1 cellular context compared by ENCODE assay signal in genomic region chr1:117059678-117060440, GRCh38.
A peak's percentile ranks its signal among the peaks of the same experiment; 100 is the strongest.
TF ChIP-seq lines count a peak whose summit lies in the region.

Gene TTF2 (plus strand): TSS chr1:117060326. CDS start chr1:117060347, 21 bp downstream.

TF ChIP-seq in HepG2, 621 proteins besides CTCF, POLR2A, EP300 and RAD21 (continued from another document and continues in another):
- no peak for TF ChIP-seq KDM5A (IDR thresholded peaks at IDR 0.05; ENCODE audit: borderline replicate concordance, low read length)
- TF ChIP-seq PCBP1 (IDR thresholded peaks at IDR 0.05; ENCODE audit: borderline replicate concordance, low read depth, low read length) = peak; percentile 38; the same call in 1 of the 2 replicates
- no peak for TF ChIP-seq FOXA1 (IDR thresholded peaks at IDR 0.05)
- TF ChIP-seq FOXA1 (CRISPR knock-in tag; IDR thresholded peaks at IDR 0.05) = no peak
- TF ChIP-seq HCFC1 (IDR thresholded peaks at IDR 0.05; ENCODE audit: low read depth, low read length) = no peak
- no peak for TF ChIP-seq ZNF576 (CRISPR knock-in tag; IDR thresholded peaks at IDR 0.05)
- TF ChIP-seq TAF15 (IDR thresholded peaks at IDR 0.05; ENCODE audit: low read depth, low read length, poor library complexity, severe bottlenecking) = no peak
- TF ChIP-seq HHEX (CRISPR knock-in tag; IDR thresholded peaks at IDR 0.05) = no peak
- no peak for TF ChIP-seq ZUFSP (CRISPR knock-in tag; IDR thresholded peaks at IDR 0.05; ENCODE audit: borderline replicate concordance)
- no peak for TF ChIP-seq FOSL2 (CRISPR knock-in tag; IDR thresholded peaks at IDR 0.05)
- TF ChIP-seq, protein P1, sequence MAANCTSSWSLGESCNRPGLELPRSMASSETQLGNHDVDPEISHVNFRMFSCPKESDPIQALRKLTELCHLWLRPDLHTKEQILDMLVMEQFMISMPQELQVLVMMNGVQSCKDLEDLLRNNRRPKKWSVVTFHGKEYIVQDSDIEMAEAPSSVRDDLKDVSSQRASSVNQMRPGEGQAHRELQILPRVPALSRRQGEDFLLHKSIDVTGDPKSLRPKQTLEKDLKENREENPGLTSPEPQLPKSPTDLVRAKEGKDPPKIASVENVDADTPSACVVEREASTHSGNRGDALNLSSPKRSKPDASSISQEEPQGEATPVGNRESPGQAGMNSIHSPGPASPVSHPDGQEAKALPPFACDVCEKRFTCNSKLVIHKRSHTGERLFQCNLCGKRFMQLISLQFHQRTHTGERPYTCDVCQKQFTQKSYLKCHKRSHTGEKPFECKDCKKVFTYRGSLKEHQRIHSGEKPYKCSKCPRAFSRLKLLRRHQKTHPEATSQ (CRISPR knock-in tag; IDR thresholded peaks at IDR 0.05; ENCODE audit: borderline replicate concordance) = no peak
- no peak for TF ChIP-seq IRX3 (CRISPR knock-in tag; IDR thresholded peaks at IDR 0.05; ENCODE audit: borderline replicate concordance, low read depth)
- TF ChIP-seq NFYB (CRISPR knock-in tag; IDR thresholded peaks at IDR 0.05) = peak; percentile 91
- no peak for TF ChIP-seq ZNF276 (CRISPR knock-in tag; IDR thresholded peaks at IDR 0.05; ENCODE audit: low read depth)
- TF ChIP-seq, protein P2, sequence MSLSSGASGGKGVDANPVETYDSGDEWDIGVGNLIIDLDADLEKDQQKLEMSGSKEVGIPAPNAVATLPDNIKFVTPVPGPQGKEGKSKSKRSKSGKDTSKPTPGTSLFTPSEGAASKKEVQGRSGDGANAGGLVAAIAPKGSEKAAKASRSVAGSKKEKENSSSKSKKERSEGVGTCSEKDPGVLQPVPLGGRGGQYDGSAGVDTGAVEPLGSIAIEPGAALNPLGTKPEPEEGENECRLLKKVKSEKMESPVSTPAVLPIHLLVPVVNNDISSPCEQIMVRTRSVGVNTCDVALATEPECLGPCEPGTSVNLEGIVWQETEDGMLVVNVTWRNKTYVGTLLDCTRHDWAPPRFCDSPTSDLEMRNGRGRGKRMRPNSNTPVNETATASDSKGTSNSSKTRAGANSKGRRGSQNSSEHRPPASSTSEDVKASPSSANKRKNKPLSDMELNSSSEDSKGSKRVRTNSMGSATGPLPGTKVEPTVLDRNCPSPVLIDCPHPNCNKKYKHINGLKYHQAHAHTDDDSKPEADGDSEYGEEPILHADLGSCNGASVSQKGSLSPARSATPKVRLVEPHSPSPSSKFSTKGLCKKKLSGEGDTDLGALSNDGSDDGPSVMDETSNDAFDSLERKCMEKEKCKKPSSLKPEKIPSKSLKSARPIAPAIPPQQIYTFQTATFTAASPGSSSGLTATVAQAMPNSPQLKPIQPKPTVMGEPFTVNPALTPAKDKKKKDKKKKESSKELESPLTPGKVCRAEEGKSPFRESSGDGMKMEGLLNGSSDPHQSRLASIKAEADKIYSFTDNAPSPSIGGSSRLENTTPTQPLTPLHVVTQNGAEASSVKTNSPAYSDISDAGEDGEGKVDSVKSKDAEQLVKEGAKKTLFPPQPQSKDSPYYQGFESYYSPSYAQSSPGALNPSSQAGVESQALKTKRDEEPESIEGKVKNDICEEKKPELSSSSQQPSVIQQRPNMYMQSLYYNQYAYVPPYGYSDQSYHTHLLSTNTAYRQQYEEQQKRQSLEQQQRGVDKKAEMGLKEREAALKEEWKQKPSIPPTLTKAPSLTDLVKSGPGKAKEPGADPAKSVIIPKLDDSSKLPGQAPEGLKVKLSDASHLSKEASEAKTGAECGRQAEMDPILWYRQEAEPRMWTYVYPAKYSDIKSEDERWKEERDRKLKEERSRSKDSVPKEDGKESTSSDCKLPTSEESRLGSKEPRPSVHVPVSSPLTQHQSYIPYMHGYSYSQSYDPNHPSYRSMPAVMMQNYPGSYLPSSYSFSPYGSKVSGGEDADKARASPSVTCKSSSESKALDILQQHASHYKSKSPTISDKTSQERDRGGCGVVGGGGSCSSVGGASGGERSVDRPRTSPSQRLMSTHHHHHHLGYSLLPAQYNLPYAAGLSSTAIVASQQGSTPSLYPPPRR (CRISPR knock-in tag; IDR thresholded peaks at IDR 0.05; ENCODE audit: borderline replicate concordance) = no peak; the same call in 1 of the 2 replicates
- no peak for TF ChIP-seq KDM3A (CRISPR knock-in tag; IDR thresholded peaks at IDR 0.05; ENCODE audit: low read depth)
- TF ChIP-seq SUZ12 (IDR thresholded peaks at IDR 0.05; ENCODE audit: low read depth, low read length) = no peak
- peak; percentile 78; the same call in 1 of the 2 replicates for TF ChIP-seq ZSCAN31 (CRISPR knock-in tag; IDR thresholded peaks at IDR 0.05; ENCODE audit: low read depth)
- no peak for TF ChIP-seq TBP (CRISPR knock-in tag; IDR thresholded peaks at IDR 0.05)
- peak; percentile 46; the same call in 1 of the 2 replicates for TF ChIP-seq KLF13 (CRISPR knock-in tag; IDR thresholded peaks at IDR 0.05)
- no peak for TF ChIP-seq ZBTB40 (IDR thresholded peaks at IDR 0.05)
- TF ChIP-seq ZBTB40 (CRISPR knock-in tag; IDR thresholded peaks at IDR 0.05) = no peak; the same call in 1 of the 2 replicates
- TF ChIP-seq HOXA7 (CRISPR knock-in tag; IDR thresholded peaks at IDR 0.05) = no peak
- TF ChIP-seq FOXM1 (CRISPR knock-in tag; IDR thresholded peaks at IDR 0.05) = no peak
- no peak for TF ChIP-seq PRDM4 (CRISPR knock-in tag; IDR thresholded peaks at IDR 0.05; ENCODE audit: borderline replicate concordance)
- no peak for TF ChIP-seq FOXO1 (CRISPR knock-in tag; IDR thresholded peaks at IDR 0.05)
- no peak for TF ChIP-seq CHD2 (IDR thresholded peaks at IDR 0.05; ENCODE audit: low read depth, low read length)
- no peak for TF ChIP-seq ZNF234 (CRISPR knock-in tag; conservative IDR thresholded peaks at IDR 0.05)
- TF ChIP-seq CENPX (CRISPR knock-in tag; IDR thresholded peaks at IDR 0.05) = no peak
